19 cellular contexts compared by ENCODE assay signal in the genomic region with DNA sequence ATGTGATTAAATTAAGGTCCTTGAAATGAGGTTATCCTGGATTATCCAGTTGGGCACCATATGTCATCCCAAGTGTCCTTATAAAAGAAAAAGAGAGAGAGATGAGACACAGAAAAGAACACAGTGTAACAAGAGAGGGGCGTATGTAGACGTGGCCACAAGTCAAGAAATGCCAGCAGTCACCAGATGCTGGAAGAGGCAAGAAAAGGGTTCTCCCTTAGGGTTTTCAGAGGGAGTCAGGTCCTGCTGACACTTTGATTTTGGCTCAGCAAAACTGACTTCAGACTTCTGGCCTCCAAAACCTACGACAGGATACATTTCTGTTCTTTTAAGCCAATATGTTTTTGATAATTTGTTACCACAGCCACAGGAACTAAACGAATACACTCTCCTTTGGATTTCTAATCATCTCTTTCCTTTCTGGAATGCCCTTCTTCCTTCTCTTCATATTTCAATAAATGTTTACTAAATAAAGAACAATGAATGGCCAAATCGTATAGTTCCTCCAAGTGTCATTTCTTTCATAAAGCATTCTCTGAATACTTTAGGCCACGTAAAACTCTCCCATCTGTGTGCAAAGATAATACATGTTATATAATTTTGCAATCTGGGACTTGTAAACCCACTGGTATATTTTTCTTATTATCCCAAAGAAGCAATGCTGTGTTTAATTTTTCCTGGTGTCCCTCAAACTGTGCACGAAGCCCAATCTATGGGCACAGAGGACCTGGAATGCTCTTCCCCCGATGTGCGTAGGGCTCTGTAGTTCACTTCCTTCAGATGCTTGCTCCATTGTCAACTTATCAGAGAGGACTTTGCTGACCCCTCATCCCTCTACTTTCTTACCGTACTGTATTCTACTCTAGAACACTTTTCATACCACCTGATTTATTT.
DNase-seq lines count a peak whose midpoint lies in the region; ATAC-seq, FAIRE-seq and TF ChIP-seq lines count a peak whose summit lies in the region.
"Had no signal": no experiment of that assay in that cellular context is flagged by ENCODE, and none has a peak within 500 bp of the region (broad histone marks: within the 10 kb centered on the region; RNA-seq: fewer than 3 reads in every experiment).

No MANE protein-coding gene starts in this region.

- ATAC-seq in gastrocnemius medialis: no peak
- ATAC-seq in activated CD8-positive, alpha-beta T cell treated with anti-CD3 and anti-CD28 coated beads for 36 hours: no peak
- ATAC-seq: activated T-cell treated with anti-CD3 and anti-CD28 coated beads, Interleukin-2, amount 50 U/mL, for 4 hours had no signal

- peak overlapping the region; percentile 60 for H2BK120ac ChIP-seq in trophoblast cell (ENCODE audit: insufficient read depth, low read length, poor library complexity)

- WGBS in trophoblast cell (ENCODE audit: extremely low coverage, insufficient coverage, insufficient read length): no CpG with 5 or more reads among the region's 10 CpGs

- H3K36me3 ChIP-seq in trophoblast cell (ENCODE audit: control insufficient read depth in 1 of 2, insufficient read depth in 2 of 2, low read length in 2 of 2) (no peaks in the 10 kb centered on the region), gastrocnemius medialis (no peaks in the 10 kb centered on the region)
- H3K36me3 ChIP-seq: uterus had no signal

- no peak overlapping the region for H3K18ac ChIP-seq in trophoblast cell (ENCODE audit: low read length)

- CTCF ChIA-PET in activated CD8-positive, alpha-beta T cell treated with anti-CD3 and anti-CD28 coated beads for 36 hours (lab: Charles Lee): no interaction called here

- H4K8ac ChIP-seq in trophoblast cell (ENCODE audit: low read depth, low read length): no peak overlapping the region

- FAIRE-seq in D721Med (lab: Jason Lieb, UNC): peak; percentile 87

- POLR2A ChIA-PET in activated CD8-positive, alpha-beta T cell treated with anti-CD3 and anti-CD28 coated beads for 36 hours (lab: Charles Lee): no interaction called here

- H3K4ac ChIP-seq in trophoblast cell (ENCODE audit: low read depth, low read length): no peak overlapping the region

- H3K4me1 ChIP-seq in trophoblast cell (ENCODE audit: control insufficient read depth in 1 of 2, insufficient read depth in 2 of 2, low read length in 2 of 2) (peaks cover 0 to 2% of the 10 kb centered on the region in 2 experiments), gastrocnemius medialis (no peaks in the 10 kb centered on the region)
- H3K4me1 ChIP-seq: parathyroid adenoma, uterus had no signal

- H3K27ac Mint-ChIP-seq in chondrocyte (ENCODE audit: unreplicated experiment): peak overlapping the region; percentile 90
- no peak overlapping the region for H3K27ac Mint-ChIP-seq in activated CD8-positive, alpha-beta T cell treated with anti-CD3 and anti-CD28 coated beads for 36 hours
- H3K27ac Mint-ChIP-seq: CD4-positive, alpha-beta memory T cell; stimulated activated naive CD8-positive, alpha-beta T cell treated with anti-CD3 and anti-CD28 coated beads, Interleukin-15, Interleukin-2, amounts not matched to agents 100 ng/mL and 50 ng/mL, for 24 hours had no signal

- no peak overlapping the region for H3K14ac ChIP-seq in trophoblast cell (ENCODE audit: low read length)

- H3K4me3 Mint-ChIP-seq in chondrocyte (ENCODE audit: unreplicated experiment): no peak overlapping the region
- no peak overlapping the region for H3K4me3 Mint-ChIP-seq in activated CD8-positive, alpha-beta T cell treated with anti-CD3 and anti-CD28 coated beads for 36 hours
- H3K4me3 Mint-ChIP-seq: activated T-cell treated with anti-CD3 and anti-CD28 coated beads, Interleukin-2, amount 50 U/mL, for 4 hours; CD4-positive, alpha-beta memory T cell; stimulated activated naive CD8-positive, alpha-beta T cell treated with anti-CD3 and anti-CD28 coated beads, Interleukin-15, Interleukin-2, amounts not matched to agents 100 ng/mL and 50 ng/mL, for 24 hours had no signal

- H3K4me2 ChIP-seq in trophoblast cell (ENCODE audit: low read length): no peak overlapping the region

- H3K9ac ChIP-seq in trophoblast cell (ENCODE audit: low read length): no peak overlapping the region
- H3K9ac ChIP-seq: parathyroid adenoma had no signal

- intact Hi-C loops in gastrocnemius medialis (cut with DNase I; ENCODE audit: low total_unique reads): no loop called here
- intact Hi-C loops in activated CD8-positive, alpha-beta T cell treated with anti-CD3 and anti-CD28 coated beads for 36 hours (cut with micrococcal nuclease): no loop called here

- no peak for TF ChIP-seq POLR2A in gastrocnemius medialis (IDR thresholded peaks at IDR 0.05)

- no peak overlapping the region for H3K23ac ChIP-seq in trophoblast cell (ENCODE audit: low read length)

- peak overlapping the region; percentile 58 for H2BK12ac ChIP-seq in trophoblast cell (ENCODE audit: low read length)

- no peaks in the 10 kb centered on the region for H3K79me2 ChIP-seq in trophoblast cell (ENCODE audit: control insufficient read depth, insufficient read depth, low read length, poor library complexity)
- H3K79me2 ChIP-seq: parathyroid adenoma had no signal

- no peak for DNase-seq in D721Med (ENCODE audit: insufficient read length, low spot score)
- DNase-seq in NCI-H524 (lab: John Stamatoyannopoulos, UW): peak; percentile 94 to 97
- DNase-seq in chondrocyte (ENCODE audit: low spot score): no peak
- DNase-seq in trophoblast cell: peak in 1 of 2 donors; percentile 43
- DNase-seq in DMS79 treated with DMSO at 0.1 percent for 48 hours (lab: John Stamatoyannopoulos, UW): no peak
- DNase-seq in gastrocnemius medialis: no peak
- DNase-seq in NCI-H146 (lab: John Stamatoyannopoulos, UW): no peak
- DNase-seq in activated CD8-positive, alpha-beta T cell treated with anti-CD3 and anti-CD28 coated beads for 36 hours: no peak
- DNase-seq: activated CD4-positive, alpha-beta T cell treated with anti-CD3 and anti-CD28 coated beads for 48 hours; activated T-cell treated with anti-CD3 and anti-CD28 coated beads, Interleukin-2, amount 50 U/mL, for 4 hours; CD4-positive, alpha-beta memory T cell; GF-D8; NCI-H1930; NCI-H774; Right ventricle myocardium superior; T1000; uterus had no signal

- H3K4me1 Mint-ChIP-seq in chondrocyte (ENCODE audit: low read depth): peaks cover 46% of the 10 kb centered on the region
- peaks cover 1% of the 10 kb centered on the region for H3K4me1 Mint-ChIP-seq in activated CD8-positive, alpha-beta T cell treated with anti-CD3 and anti-CD28 coated beads for 36 hours (ENCODE audit: low read depth)

- H3K9me3 ChIP-seq in trophoblast cell (ENCODE audit: insufficient read depth, low read depth, low read length): no peaks in the 10 kb centered on the region
- H3K9me3 ChIP-seq in gastrocnemius medialis: no peaks in the 10 kb centered on the region
- H3K9me3 ChIP-seq: uterus had no signal

- H3K79me1 ChIP-seq in trophoblast cell (ENCODE audit: low read length): no peaks in the 10 kb centered on the region

- H3K9me3 Mint-ChIP-seq in chondrocyte (ENCODE audit: low read depth): peaks cover 6% of the 10 kb centered on the region
- no peaks in the 10 kb centered on the region for H3K9me3 Mint-ChIP-seq in activated CD8-positive, alpha-beta T cell treated with anti-CD3 and anti-CD28 coated beads for 36 hours
- H3K9me3 Mint-ChIP-seq: activated T-cell treated with anti-CD3 and anti-CD28 coated beads, Interleukin-2, amount 50 U/mL, for 4 hours; stimulated activated naive CD8-positive, alpha-beta T cell treated with anti-CD3 and anti-CD28 coated beads, Interleukin-15, Interleukin-2, amounts not matched to agents 100 ng/mL and 50 ng/mL, for 24 hours had no signal

- H3K27me3 ChIP-seq in trophoblast cell (ENCODE audit: insufficient read depth, low read length) (no peaks in the 10 kb centered on the region), gastrocnemius medialis (no peaks in the 10 kb centered on the region)
- H3K27me3 ChIP-seq: uterus had no signal

- peak overlapping the region; percentile 37 for H4K91ac ChIP-seq in trophoblast cell (ENCODE audit: low read depth, low read length)

- in situ Hi-C loops in gastrocnemius medialis (cut with MboI; ENCODE audit: low sequenced_read_pairs in 4 of 4): no loop called here

- no peaks in the 10 kb centered on the region for H3K36me3 Mint-ChIP-seq in chondrocyte (ENCODE audit: low read depth)
- no peaks in the 10 kb centered on the region for H3K36me3 Mint-ChIP-seq in activated CD8-positive, alpha-beta T cell treated with anti-CD3 and anti-CD28 coated beads for 36 hours (ENCODE audit: low read depth)

- TF ChIP-seq CTCF in D721Med (IDR thresholded peaks at IDR 0.05; ENCODE audit: insufficient read depth, missing control alignments): no peak
- TF ChIP-seq CTCF in chondrocyte (IDR thresholded peaks at IDR 0.05): no peak
- TF ChIP-seq CTCF in gastrocnemius medialis (IDR thresholded peaks at IDR 0.05 in 4 of 5, conservative IDR thresholded peaks at IDR 0.05 in 1 of 5): no peak
- TF ChIP-seq CTCF in activated CD8-positive, alpha-beta T cell treated with anti-CD3 and anti-CD28 coated beads for 36 hours (IDR thresholded peaks at IDR 0.05): no peak

- peak overlapping the region; percentile 74 for H2AK5ac ChIP-seq in trophoblast cell (ENCODE audit: low read length)

- H3K27ac ChIP-seq in trophoblast cell (ENCODE audit: low read depth, low read length) (no peak overlapping the region), gastrocnemius medialis (no peak overlapping the region)
- H3K27ac ChIP-seq: parathyroid adenoma, uterus had no signal

- no peak overlapping the region for H2BK5ac ChIP-seq in trophoblast cell (ENCODE audit: low read depth, low read length, poor library complexity)

- no peak overlapping the region for H4K12ac ChIP-seq in trophoblast cell (ENCODE audit: low read depth, low read length)

- H3K27me3 Mint-ChIP-seq in chondrocyte (ENCODE audit: low read depth): no peaks in the 10 kb centered on the region
- no peaks in the 10 kb centered on the region for H3K27me3 Mint-ChIP-seq in activated CD8-positive, alpha-beta T cell treated with anti-CD3 and anti-CD28 coated beads for 36 hours
- H3K27me3 Mint-ChIP-seq: CD4-positive, alpha-beta memory T cell; stimulated activated naive CD8-positive, alpha-beta T cell treated with anti-CD3 and anti-CD28 coated beads, Interleukin-15, Interleukin-2, amounts not matched to agents 100 ng/mL and 50 ng/mL, for 24 hours had no signal

- H3K4me3 ChIP-seq in trophoblast cell (ENCODE audit: low read depth, low read length) (no peak overlapping the region), gastrocnemius medialis (no peak overlapping the region)
- H3K4me3 ChIP-seq: uterus had no signal

- H2AFZ ChIP-seq in trophoblast cell (ENCODE audit: insufficient read depth, low read length, poor library complexity): no peak overlapping the region
- H2AFZ ChIP-seq: parathyroid adenoma had no signal

Comparison
In these comparisons a context has a peak if more than half of its experiments do, and no peak if none do; other contexts are left out.
1. DNase-seq: peak in NCI-H524 (2 of 2); none in D721Med (single experiment), chondrocyte (single experiment), DMS79 treated with DMSO at 0.1 percent for 48 hours (single experiment), gastrocnemius medialis (0 of 2), NCI-H146 (single experiment) and activated CD8-positive, alpha-beta T cell treated with anti-CD3 and anti-CD28 coated beads for 36 hours (single experiment).